26 cellular contexts compared by ENCODE assay signal in the genomic region with DNA sequence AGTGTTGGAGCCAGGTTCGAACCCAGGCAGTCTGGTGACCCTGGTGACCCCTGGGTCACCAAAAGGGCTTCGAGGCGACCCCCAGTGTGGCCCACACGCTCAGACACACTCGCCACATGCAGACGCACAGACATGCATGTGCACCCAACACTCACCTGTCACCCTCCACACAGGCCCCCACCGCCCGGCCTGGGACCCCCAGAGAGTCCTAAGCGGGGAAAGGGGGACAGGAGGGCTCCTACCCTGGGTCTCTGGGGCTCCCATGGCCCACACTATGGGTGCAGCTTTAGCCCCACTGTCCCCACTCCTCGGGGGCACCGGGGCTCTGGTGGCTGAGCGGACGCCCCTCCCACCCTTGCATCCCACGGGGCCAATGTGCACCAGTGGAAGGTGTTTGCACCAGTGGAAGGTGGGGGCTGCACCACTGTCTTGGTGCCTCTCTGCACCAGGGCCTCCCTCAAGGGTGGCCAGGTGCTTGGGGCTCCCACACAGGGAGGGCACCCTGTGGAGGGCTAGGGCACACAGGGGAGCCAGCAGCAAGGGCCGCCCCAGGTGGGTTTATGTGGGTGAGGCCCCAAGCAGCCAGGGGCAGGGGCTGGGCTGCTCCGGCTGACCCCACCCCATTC. TPM values are rescaled to one million over a fixed set of nuclear protein-coding genes. Genes with fewer than 3 reads are reported as not detected.
"Had no signal": no experiment of that assay in that cellular context is flagged by ENCODE, and none has a peak within 500 bp of the region (broad histone marks: within the 10 kb centered on the region; RNA-seq: fewer than 3 reads in every experiment).

No MANE protein-coding gene starts in this region.

- H3K27ac ChIP-seq: colonic mucosa, esophagus muscularis mucosa, foreskin keratinocyte, heart left ventricle, hepatocyte, left ventricle myocardium inferior, lower lobe of right lung, neutrophil, parathyroid adenoma, transverse colon, upper lobe of right lung, vagina had no signal

- H3K4me2 ChIP-seq: hepatocyte, smooth muscle cell had no signal

- H3K9ac ChIP-seq: parathyroid adenoma had no signal

- H3K36me3 ChIP-seq: colonic mucosa, esophagus muscularis mucosa, gastroesophageal sphincter, heart left ventricle, left ventricle myocardium inferior, lower lobe of right lung, neutrophil, transverse colon, upper lobe of right lung, vagina had no signal

- H3K27me3 ChIP-seq: colonic mucosa, vagina had no signal

- H3K36me3 Mint-ChIP-seq: naive thymus-derived CD8-positive, alpha-beta T cell had no signal

- H3K9me3 ChIP-seq: colonic mucosa, esophagus muscularis mucosa, gastroesophageal sphincter, heart left ventricle, left ventricle myocardium inferior, lower lobe of right lung, neutrophil, transverse colon, upper lobe of right lung, vagina had no signal

- H3K4me1 ChIP-seq: colonic mucosa, foreskin keratinocyte, gastroesophageal sphincter, heart left ventricle, parathyroid adenoma, transverse colon, upper lobe of right lung, vagina had no signal

- DNase-seq: colonic mucosa; effector memory CD4-positive, alpha-beta T cell; foreskin keratinocyte; left colon; left ventricle myocardium inferior; lower lobe of right lung; stimulated activated CD4-positive, alpha-beta T cell treated with anti-CD3 and anti-CD28 coated beads, Interleukin-12 subunit alpha, Interleukin-12 subunit beta, amount 100 ng/mL, for 4 hours; stimulated activated CD4-positive, alpha-beta T cell treated with anti-CD3 and anti-CD28 coated beads, Interleukin-1b, Interleukin-23, amount 100 ng/mL, for 48 hours; stimulated activated CD4-positive, alpha-beta T cell treated with anti-CD3 and anti-CD28 coated beads, Interleukin-4, amount 100 ng/mL, for 1 hour; stimulated activated CD8-positive, alpha-beta memory T cell treated with anti-CD3 and anti-CD28 coated beads, Interleukin-4, amount 100 ng/mL, for 48 hours; stimulated activated naive CD4-positive, alpha-beta T cell treated with Interleukin-2 at 50 U/mL for 16 hours; transverse colon; upper lobe of right lung had no signal

- ATAC-seq: foreskin keratinocyte; left colon; naive thymus-derived CD8-positive, alpha-beta T cell; sciatic nerve had no signal

- H3K9me3 Mint-ChIP-seq: dendritic cell treated with granulocyte-macrophage colony-stimulating factor and Interleukin-4, amounts not matched to agents 40 ng/mL and 50 ng/mL, for 4 days; naive thymus-derived CD8-positive, alpha-beta T cell had no signal

- H3K4me3 Mint-ChIP-seq: dendritic cell treated with granulocyte-macrophage colony-stimulating factor and Interleukin-4, amounts not matched to agents 40 ng/mL and 50 ng/mL, for 4 days; naive thymus-derived CD8-positive, alpha-beta T cell had no signal

- H3K4me3 ChIP-seq: colonic mucosa, esophagus muscularis mucosa, gastroesophageal sphincter, heart left ventricle, hepatocyte, left ventricle myocardium inferior, lower lobe of right lung, smooth muscle cell, transverse colon, upper lobe of right lung, vagina had no signal

- H3K27ac Mint-ChIP-seq: dendritic cell treated with granulocyte-macrophage colony-stimulating factor and Interleukin-4, amounts not matched to agents 40 ng/mL and 50 ng/mL, for 4 days; naive thymus-derived CD8-positive, alpha-beta T cell; progenitor cell of endocrine pancreas had no signal

RNA-seq across cellular contexts. Expression of a gene that starts 9.9 kb away (rescaled TPM):
- total RNA-seq: myocyte had no signal
- polyA plus RNA-seq: hepatocyte, smooth muscle cell had no signal

RNA-seq across cellular contexts. Expression of a gene that starts 35.7 kb away (rescaled TPM):
- polyA plus RNA-seq: naive thymus-derived CD8-positive, alpha-beta T cell had no signal
